11 cellular contexts compared by ENCODE assay signal in the genomic region with DNA sequence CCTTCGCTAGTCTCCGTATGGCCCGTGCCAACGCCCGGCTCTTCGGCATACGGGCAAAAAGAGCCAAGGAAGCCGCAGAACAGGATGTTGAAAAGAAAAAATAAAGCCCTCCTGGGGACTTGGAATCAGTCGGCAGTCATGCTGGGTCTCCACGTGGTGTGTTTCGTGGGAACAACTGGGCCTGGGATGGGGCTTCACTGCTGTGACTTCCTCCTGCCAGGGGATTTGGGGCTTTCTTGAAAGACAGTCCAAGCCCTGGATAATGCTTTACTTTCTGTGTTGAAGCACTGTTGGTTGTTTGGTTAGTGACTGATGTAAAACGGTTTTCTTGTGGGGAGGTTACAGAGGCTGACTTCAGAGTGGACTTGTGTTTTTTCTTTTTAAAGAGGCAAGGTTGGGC. TPM values are rescaled to one million over a fixed set of nuclear protein-coding genes. Genes with fewer than 3 reads are reported as not detected.
DNase-seq lines count a peak whose midpoint lies in the region; ATAC-seq, FAIRE-seq and TF ChIP-seq lines count a peak whose summit lies in the region.
"Had no signal": no experiment of that assay in that cellular context is flagged by ENCODE, and none has a peak within 500 bp of the region (broad histone marks: within the 10 kb centered on the region; RNA-seq: fewer than 3 reads in every experiment).

No MANE protein-coding gene starts in this region.

- TF ChIP-seq CTCF in OCI-LY7 (conservative IDR thresholded peaks at IDR 0.05; ENCODE audit: low read length) (no peak), gastrocnemius medialis (IDR thresholded peaks at IDR 0.05 in 4 of 5, conservative IDR thresholded peaks at IDR 0.05 in 1 of 5) (no peak)

- H3K27me3 ChIP-seq in gastrocnemius medialis, result no peaks in the 10 kb centered on the region
- H3K27me3 ChIP-seq: suprapubic skin had no signal

- peak overlapping the region; percentile 94 for H3K4me3 Mint-ChIP-seq in activated CD4-positive, alpha-beta T cell treated with anti-CD3 and anti-CD28 coated beads, Interleukin-2, amount 10 ng/mL, durations not matched to agents 24 days and 14 days

- H3K36me3 Mint-ChIP-seq in activated CD4-positive, alpha-beta T cell treated with anti-CD3 and anti-CD28 coated beads, Interleukin-2, amount 10 ng/mL, durations not matched to agents 24 days and 14 days (ENCODE audit: low read depth), result peaks cover 50% of the 10 kb centered on the region

- H3K9me2 ChIP-seq in OCI-LY7 (ENCODE audit: insufficient read depth, low read length), result no peaks in the 10 kb centered on the region

- peak overlapping the region; percentile 99 for H3K27ac Mint-ChIP-seq in activated CD4-positive, alpha-beta T cell treated with anti-CD3 and anti-CD28 coated beads, Interleukin-2, amount 10 ng/mL, durations not matched to agents 24 days and 14 days

- intact Hi-C loops in activated CD4-positive, alpha-beta T cell treated with anti-CD3 and anti-CD28 coated beads, Interleukin-2, amount 10 ng/mL, durations not matched to agents 24 days and 14 days (cut with micrococcal nuclease), result no loop called here
- intact Hi-C loops in OCI-LY7 (cut with micrococcal nuclease; ENCODE audit: unreplicated experiment) (loop anchor here (5.0 kb wide), 2 partner anchors 76 to 94 kb away; partner anchors contain the start of genes CHMP1A and SPATA33), gastrocnemius medialis (cut with DNase I; ENCODE audit: low total_unique reads) (loop anchor here (5.0 kb wide), 1 partner anchor 71 kb away; the partner anchor contains the start of gene ANKRD11)

- peak overlapping the region; percentile 67 for H3K27ac ChIP-seq in OCI-LY7 (ENCODE audit: low read depth, low read length, poor library complexity, severe bottlenecking)
- peak overlapping the region; percentile 39 for H3K27ac ChIP-seq in cingulate gyrus (ENCODE audit: low read depth, low read length)
- peak overlapping the region; percentile 0 to 98 (median 93) for H3K27ac ChIP-seq in gastrocnemius medialis
- H3K27ac ChIP-seq: suprapubic skin had no signal

- peak overlapping the region; percentile 85 for H3K4me2 ChIP-seq in OCI-LY7 (ENCODE audit: low read length)

- no peak for FAIRE-seq in GM12891 (lab: Jason Lieb, UNC)

- H3K4me1 Mint-ChIP-seq in activated CD4-positive, alpha-beta T cell treated with anti-CD3 and anti-CD28 coated beads, Interleukin-2, amount 10 ng/mL, durations not matched to agents 24 days and 14 days, result peaks cover 44% of the 10 kb centered on the region

- DNase-seq in activated CD4-positive, alpha-beta T cell treated with anti-CD3 and anti-CD28 coated beads, Interleukin-2, amount 10 ng/mL, durations not matched to agents 24 days and 14 days, result peak; percentile 60
- no peak for DNase-seq in activated CD4-positive, alpha-beta T cell treated with anti-CD3 and anti-CD28 coated beads, Interleukin-2, amount 50 U/mL, for 1 hour
- no peak for DNase-seq in OCI-LY7 (ENCODE audit: low spot score)
- DNase-seq in gastrocnemius medialis, result no peak
- DNase-seq in stimulated activated naive CD4-positive, alpha-beta T cell treated with Interleukin-2 at 50 U/mL for 16 hours (lab: John Stamatoyannopoulos, UW), result no peak
- no peak for DNase-seq in GM12891 (ENCODE audit: insufficient read length, low spot score)
- DNase-seq in iPS-NIHi11 (ENCODE audit: low spot score), result no peak
- DNase-seq: left ventricle myocardium superior; stimulated activated CD4-positive, alpha-beta T cell treated with anti-CD3 and anti-CD28 coated beads, Interleukin-12 subunit alpha, Interleukin-12 subunit beta, amount 100 ng/mL, for 4 hours had no signal

- CTCF ChIA-PET in OCI-LY7 (lab: Charles Lee; ENCODE audit: unreplicated experiment), result no interaction called here

- in situ Hi-C loops in gastrocnemius medialis (cut with MboI; ENCODE audit: low sequenced_read_pairs in 4 of 4), result no loop called here

- H3K4me1 ChIP-seq in OCI-LY7 (ENCODE audit: insufficient read depth, low read length, poor library complexity, severe bottlenecking) (peaks cover 52% of the 10 kb centered on the region), gastrocnemius medialis (peaks cover 43 to 44% of the 10 kb centered on the region in 2 donors)

- no peaks in the 10 kb centered on the region for H3K9me3 Mint-ChIP-seq in activated CD4-positive, alpha-beta T cell treated with anti-CD3 and anti-CD28 coated beads, Interleukin-2, amount 10 ng/mL, durations not matched to agents 24 days and 14 days

- H3K4me3 ChIP-seq in OCI-LY7 (ENCODE audit: low read depth, low read length, poor library complexity, severe bottlenecking), result peak overlapping the region; percentile 98
- H3K4me3 ChIP-seq in gastrocnemius medialis, result no peak overlapping the region

- H4K20me1 ChIP-seq in OCI-LY7 (ENCODE audit: insufficient read depth, low read length), result peaks cover 33% of the 10 kb centered on the region

- ATAC-seq in gastrocnemius medialis, result no peak
- ATAC-seq: left ventricle myocardium superior had no signal

- TF ChIP-seq POLR2A in gastrocnemius medialis (IDR thresholded peaks at IDR 0.05) (no peak), GM12891 (IDR thresholded peaks at IDR 0.05; ENCODE audit: low read depth, low read length) (no peak)

- H3K9me3 ChIP-seq in OCI-LY7 (ENCODE audit: low read length) (no peaks in the 10 kb centered on the region), gastrocnemius medialis (no peaks in the 10 kb centered on the region)
- H3K9me3 ChIP-seq: suprapubic skin had no signal

- POLR2A ChIA-PET in OCI-LY7 (lab: Charles Lee), result no interaction called here

- H3K79me2 ChIP-seq in OCI-LY7 (ENCODE audit: insufficient read depth, low read depth, low read length), result peaks cover 36% of the 10 kb centered on the region

- BruUV-seq in OCI-LY7 (replicated peaks; lab: Mats Ljungman, UMichigan), result no TSS peak

- H3K36me3 ChIP-seq in OCI-LY7 (ENCODE audit: insufficient read depth, low read length) (peaks cover 52% of the 10 kb centered on the region), gastrocnemius medialis (peaks cover 0 to 37% of the 10 kb centered on the region in 2 donors)

- H3K27me3 Mint-ChIP-seq in activated CD4-positive, alpha-beta T cell treated with anti-CD3 and anti-CD28 coated beads, Interleukin-2, amount 10 ng/mL, durations not matched to agents 24 days and 14 days, result no peaks in the 10 kb centered on the region

- no peak overlapping the region for H2AFZ ChIP-seq in OCI-LY7 (ENCODE audit: low read length)

TF ChIP-seq in GM12891, 5 proteins besides CTCF, POLR2A, EP300 and RAD21:
- TF ChIP-seq PAX5 (IDR thresholded peaks at IDR 0.05; ENCODE audit: insufficient read depth, low read length, severe bottlenecking), result no peak
- no peak for TF ChIP-seq TAF1 (IDR thresholded peaks at IDR 0.05; ENCODE audit: low read depth, low read length)
- no peak for TF ChIP-seq POLR2AphosphoS5 (IDR thresholded peaks at IDR 0.05; ENCODE audit: low read depth, low read length)
- TF ChIP-seq SPI1 (IDR thresholded peaks at IDR 0.05; ENCODE audit: low read depth, low read length), result no peak
- TF ChIP-seq POU2F2 (IDR thresholded peaks at IDR 0.05; ENCODE audit: low read depth, low read length), result no peak

RNA-seq across cellular contexts. Expression of gene RPL13, which starts 2.5 kb away (rescaled TPM):
- 2,234 and 2,296 TPM in 2 replicates for total RNA-seq in activated CD4-positive, alpha-beta T cell treated with anti-CD3 and anti-CD28 coated beads, Interleukin-2, amount 10 ng/mL, durations not matched to agents 24 days and 14 days
- 7,440 and 9,791 TPM in 2 replicates for total RNA-seq in OCI-LY7 (2014; rRNA removed; shearing (Covaris generic))
- total RNA-seq in OCI-LY7 (2022), result 2,903 and 2,928 TPM in 2 replicates
- total RNA-seq in gastrocnemius medialis, result 1,000 to 10,000 TPM; 4,295 to 5,889 (median 4,806) TPM
- 4,929 TPM for polyA plus RNA-seq in GM12891 (2012; ENCODE audit: low read depth, missing spikeins)

RNA-seq across cellular contexts. Expression of gene CPNE7, which starts 12.6 kb away (rescaled TPM):
- total RNA-seq in activated CD4-positive, alpha-beta T cell treated with anti-CD3 and anti-CD28 coated beads, Interleukin-2, amount 10 ng/mL, durations not matched to agents 24 days and 14 days, result 46.6 and 56.0 TPM in 2 replicates
- 0.33 TPM in 1 of 2 replicates, not detected in the other for total RNA-seq in OCI-LY7 (2014; rRNA removed; shearing (Covaris generic))
- total RNA-seq in OCI-LY7 (2022), result 0.83 TPM in 1 of 2 replicates, not detected in the other
- total RNA-seq in gastrocnemius medialis, result not detected
- 22.2 TPM for polyA plus RNA-seq in GM12891 (2012; ENCODE audit: low read depth, missing spikeins)
- total RNA-seq: left ventricle myocardium superior had no signal

RNA-seq across cellular contexts. Expression of gene DPEP1, which starts 50.5 kb away (rescaled TPM):
- not detected in 2 replicates for total RNA-seq in activated CD4-positive, alpha-beta T cell treated with anti-CD3 and anti-CD28 coated beads, Interleukin-2, amount 10 ng/mL, durations not matched to agents 24 days and 14 days
- not detected in 2 replicates for total RNA-seq in OCI-LY7 (2014; rRNA removed; shearing (Covaris generic))
- total RNA-seq in OCI-LY7 (2022) (not detected in 2 replicates), gastrocnemius medialis (not detected)
- polyA plus RNA-seq in GM12891 (2012; ENCODE audit: low read depth, missing spikeins), result 0.13 TPM
- total RNA-seq: left ventricle myocardium superior had no signal

RNA-seq across cellular contexts. Expression of gene SPG7, which starts 54.7 kb away (rescaled TPM):
- total RNA-seq in activated CD4-positive, alpha-beta T cell treated with anti-CD3 and anti-CD28 coated beads, Interleukin-2, amount 10 ng/mL, durations not matched to agents 24 days and 14 days, result 109 and 110 TPM in 2 replicates
- total RNA-seq in OCI-LY7 (2014; rRNA removed; shearing (Covaris generic)), result 77.6 and 92.7 TPM in 2 replicates
- total RNA-seq in OCI-LY7 (2022) (106 and 121 TPM in 2 replicates), gastrocnemius medialis (100 to 1,000 TPM in 2 of 4 donors, 10 to 100 TPM in 2; 67.7 to 117 (median 100.0) TPM)
- 54.3 TPM for polyA plus RNA-seq in GM12891 (2012; ENCODE audit: low read depth, missing spikeins)

Comparison
In these comparisons a context has a peak if more than half of its experiments do, and no peak if none do; other contexts are left out.
1. H3K27ac ChIP-seq: peak in every context shown above with its lines; median percentile 93 in gastrocnemius medialis; 67 in OCI-LY7; 39 in cingulate gyrus.
2. RNA of gene CPNE7, which starts 12.6 kb away (total RNA-seq): 46.6 to 56.0 TPM in activated CD4-positive, alpha-beta T cell treated with anti-CD3 and anti-CD28 coated beads, Interleukin-2, amount 10 ng/mL, durations not matched to agents 24 days and 14 days; 0.33 to 0.83 TPM in OCI-LY7 and not detected in gastrocnemius medialis; every median in the first group is over 10 times any median in the second.